Comparison of ENCODE assay signal across 8 cellular contexts in the genomic region with DNA sequence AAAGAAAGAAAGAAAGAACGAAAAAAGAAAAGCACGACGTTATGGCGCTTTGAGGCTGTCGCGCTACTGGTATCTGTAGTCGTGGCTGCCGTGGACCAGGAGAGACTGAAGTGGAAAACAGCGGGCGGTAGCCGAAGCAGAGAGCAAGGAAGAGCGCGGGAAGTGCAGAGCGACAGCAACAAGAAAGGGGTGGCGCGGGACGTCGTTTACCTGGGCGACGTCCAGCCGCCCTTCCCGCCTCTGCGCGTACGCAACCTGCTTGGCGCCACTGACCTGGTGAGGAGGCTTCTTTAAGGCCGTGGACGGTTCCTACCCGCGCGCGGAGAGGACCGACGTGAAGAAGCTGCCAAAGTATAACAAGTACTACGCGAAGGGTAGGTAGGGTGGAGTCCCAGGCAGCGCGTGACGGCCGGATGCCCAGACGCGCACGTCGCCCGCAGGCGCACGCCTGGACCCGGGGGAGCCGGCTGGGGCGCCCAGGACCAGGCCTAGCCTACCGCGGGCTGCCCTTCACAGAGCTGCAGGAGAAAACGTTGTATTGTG. TPM values are rescaled to one million over a fixed set of nuclear protein-coding genes. Genes with fewer than 3 reads are reported as not detected.
DNase-seq lines count a peak whose midpoint lies in the region; ATAC-seq, FAIRE-seq and TF ChIP-seq lines count a peak whose summit lies in the region.

No MANE protein-coding gene starts in this region.

- peak; percentile 91 for FAIRE-seq in GM12892 (lab: Jason Lieb, UNC)

- CTCF ChIA-PET in PC-3 (lab: Charles Lee), result interaction anchor here (0.6 kb wide), 1 partner anchor 87 kb away, joined by 4 read pairs; a partner anchor contains a TSS

- H3K9ac ChIP-seq in PC-3 (ENCODE audit: low read length) (peak overlapping the region; percentile 75), smooth muscle cell (ENCODE audit: low read depth) (no peak overlapping the region)

- no TSS peak for BruUV-seq in PC-3 (replicated peaks; lab: Mats Ljungman, UMichigan)

- peak; percentile 99 for ATAC-seq in HG02642 (IDR thresholded peaks at IDR 0.05; ENCODE audit: poor library complexity, unreplicated experiment)
- peak; percentile 93 for ATAC-seq in PC-3
- peak in 7 of 8 donors; percentile 50 to 80 (median 69) for ATAC-seq in heart right ventricle

- H3K4me2 ChIP-seq in PC-3 (ENCODE audit: low read length), result peak overlapping the region; percentile 86
- H3K4me2 ChIP-seq in smooth muscle cell, result peak overlapping the region; percentile 82

- H4K20me1 ChIP-seq in PC-3 (ENCODE audit: low read length) (no peaks in the 10 kb centered on the region), smooth muscle cell (ENCODE audit: low read depth) (no peaks in the 10 kb centered on the region)

- H2AFZ ChIP-seq in PC-3 (ENCODE audit: low read length), result peak overlapping the region; percentile 93
- peak overlapping the region; percentile 51 for H2AFZ ChIP-seq in smooth muscle cell (ENCODE audit: low read depth)

- POLR2A ChIA-PET in PC-3 (lab: Charles Lee; ENCODE audit: unreplicated experiment), result no interaction called here

- intact Hi-C loops in PC-3 (cut with micrococcal nuclease), result loop anchor here (1.0 to 10.0 kb wide), 2 partner anchors 118 to 352 kb away; a partner anchor contains a TSS
- intact Hi-C loops in heart right ventricle (cut with DNase I), result loop anchor here in 2 of 10 donors (10.0 kb wide), 2 partner anchors 282 to 292 kb away; no protein-coding TSS in a partner anchor

- 3% methylated on average over 53 of the region's 53 CpGs for WGBS in heart right ventricle, 2 donors
- 65% methylated on average over 53 of the region's 53 CpGs for WGBS in smooth muscle cell (ENCODE audit: low lambda C conversion rate)

- H3K27me3 ChIP-seq in PC-3 (ENCODE audit: low read length), result no peaks in the 10 kb centered on the region
- peaks cover 0 to 62% (median 32%) of the 10 kb centered on the region in 7 donors for H3K27me3 ChIP-seq in heart right ventricle
- H3K27me3 ChIP-seq in smooth muscle cell (ENCODE audit: low read depth), result no peaks in the 10 kb centered on the region

- TF ChIP-seq POLR2A in GM12892 (IDR thresholded peaks at IDR 0.05; ENCODE audit: low read depth, low read length), result peak; percentile 76

- TF ChIP-seq CTCF in PC-3 (conservative IDR thresholded peaks at IDR 0.05; ENCODE audit: low read depth, low read length) (no peak), heart right ventricle (IDR thresholded peaks at IDR 0.05) (no peak), smooth muscle cell (IDR thresholded peaks at IDR 0.05; ENCODE audit: borderline replicate concordance, insufficient read depth, poor library complexity, severe bottlenecking) (no peak)

- H3K27ac ChIP-seq in PC-3 (ENCODE audit: low read length) (peak overlapping the region; percentile 31), heart right ventricle (peak overlapping the region in 1 of 10 donors; percentile 56), smooth muscle cell (ENCODE audit: low read depth) (no peak overlapping the region)

- DNase-seq in GM12892 (ENCODE audit: insufficient read length) (peak; percentile 67), PC-3 (peak; percentile 78), heart right ventricle (peak; percentile 6 to 26), smooth muscle cell (lab: John Stamatoyannopoulos, UW; ENCODE audit: unreplicated experiment) (no peak), cortex of kidney (lab: John Stamatoyannopoulos, UW) (no peak), NCI-H510A (lab: John Stamatoyannopoulos, UW) (no peak)
- DNase-seq in activated effector memory CD4-positive, alpha-beta T cell treated with Interleukin-2 at 50 U/mL for 16 hours, result peak; percentile 53

- H3K79me2 ChIP-seq in PC-3 (ENCODE audit: low read length), result 0 out of 2 replicates have a peak, but pooled peaks cover 6% of the 10 kb centered on the region
- no peaks in the 10 kb centered on the region for H3K79me2 ChIP-seq in smooth muscle cell (ENCODE audit: low read depth)

- H3K9me3 ChIP-seq in PC-3 (ENCODE audit: low read length) (no peaks in the 10 kb centered on the region), heart right ventricle (no peaks in the 10 kb centered on the region), smooth muscle cell (replicated peaks; ENCODE audit: low read depth) (no peaks in the 10 kb centered on the region)

- no peaks in the 10 kb centered on the region for H3K9me2 ChIP-seq in PC-3 (replicated peaks; ENCODE audit: low read length)

- peaks cover 15% of the 10 kb centered on the region for H3K4me1 ChIP-seq in PC-3 (ENCODE audit: insufficient read depth, low read length)
- peaks cover 0 to 11% (median 6%) of the 10 kb centered on the region in 9 donors for H3K4me1 ChIP-seq in heart right ventricle
- H3K4me1 ChIP-seq in smooth muscle cell (ENCODE audit: low read depth), result no peaks in the 10 kb centered on the region

- H3K36me3 ChIP-seq in PC-3 (ENCODE audit: low read depth, low read length) (no peaks in the 10 kb centered on the region), heart right ventricle (no peaks in the 10 kb centered on the region), smooth muscle cell (ENCODE audit: low read depth) (no peaks in the 10 kb centered on the region)

- peak overlapping the region; percentile 71 for H3K4me3 ChIP-seq in PC-3 (ENCODE audit: low read length)
- H3K4me3 ChIP-seq in heart right ventricle, result peak overlapping the region; percentile 14 to 62 (median 51)
- H3K4me3 ChIP-seq in smooth muscle cell, result peak overlapping the region; percentile 42

- no peaks in the 10 kb centered on the region for H3F3A ChIP-seq in PC-3 (ENCODE audit: low read length, unreplicated experiment)
- no peaks in the 10 kb centered on the region for H3F3A ChIP-seq in smooth muscle cell (ENCODE audit: low read depth)

RNA-seq across cellular contexts. Expression of a gene that starts 15.4 kb away (rescaled TPM):
- 13.1 TPM for polyA plus RNA-seq in GM12892 (2012; ENCODE audit: missing spikeins)
- total RNA-seq in PC-3 (2014; rRNA removed) (8.1 and 8.5 TPM in 2 replicates), heart right ventricle (under 1 TPM in 9 of 10 donors, not detected in 1; 0.20 to 0.53 (median 0.32) TPM), smooth muscle cell (0.22 and 0.27 TPM in 2 replicates)
- polyA plus RNA-seq in heart right ventricle (under 1 TPM; 0.10 to 0.59 TPM), smooth muscle cell (0.19 TPM in 1 of 2 replicates, not detected in the other)

Comparison
In these comparisons a context has a peak if more than half of its experiments do, and no peak if none do; other contexts are left out.
1. DNase-seq: peak in GM12892 (single experiment), PC-3 (single experiment), activated effector memory CD4-positive, alpha-beta T cell treated with Interleukin-2 at 50 U/mL for 16 hours (single experiment) and heart right ventricle (2 of 2); none in smooth muscle cell (single experiment), cortex of kidney (single experiment) and NCI-H510A (single experiment).
2. Peak in every context shown above with its lines, with median percentiles within 50 percentile points of each other: ATAC-seq and H3K4me3 ChIP-seq.